ENCODE assay signal across 8 cellular contexts in the genomic region with DNA sequence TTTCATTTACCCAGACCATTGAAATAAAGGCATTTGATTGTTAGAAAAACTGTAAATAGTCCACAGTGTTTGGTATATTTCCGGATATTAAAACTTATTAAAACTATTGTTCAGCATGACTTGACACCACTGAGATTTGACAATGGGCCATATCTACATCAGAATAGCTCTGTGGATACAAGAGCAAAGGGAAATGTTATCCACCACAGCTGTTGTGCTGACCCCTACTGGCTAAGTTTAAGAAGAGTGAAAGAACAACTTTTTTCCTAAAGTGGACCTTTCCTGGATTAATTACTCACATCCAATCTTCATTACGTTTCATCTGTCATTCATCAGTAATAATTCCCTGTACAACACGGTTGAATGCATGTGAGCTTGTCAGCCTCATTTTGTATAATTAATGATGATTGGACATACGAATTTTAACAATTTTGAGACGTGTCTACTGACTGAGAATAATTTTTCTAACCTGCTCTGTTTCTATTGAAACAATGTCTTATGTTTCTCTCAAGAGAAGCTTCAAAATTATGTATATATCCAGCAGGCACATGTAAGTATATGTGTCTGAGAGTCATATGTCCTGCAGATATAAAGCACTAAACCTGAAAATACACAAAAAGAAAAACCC.
DNase-seq lines count a peak whose midpoint lies in the region; ATAC-seq and TF ChIP-seq lines count a peak whose summit lies in the region.

No MANE protein-coding gene starts in this region.

- no peaks in the 10 kb centered on the region for H3K36me3 Mint-ChIP-seq in progenitor cell of endocrine pancreas (ENCODE audit: insufficient read depth)

- H3K9me3 Mint-ChIP-seq in progenitor cell of endocrine pancreas (ENCODE audit: low read depth): no peaks in the 10 kb centered on the region

- H3K27me3 Mint-ChIP-seq in progenitor cell of endocrine pancreas: no peaks in the 10 kb centered on the region

- DNase-seq in NCI-H146 (lab: John Stamatoyannopoulos, UW) (peak; percentile 64), dedifferentiated amniotic fluid mesenchymal stem cell (ENCODE audit: extremely low spot score) (peak; percentile 36), progenitor cell of endocrine pancreas (ENCODE audit: low spot score, unreplicated experiment) (no peak), mesenteric fat pad (ENCODE audit: low spot score) (no peak), activated T-cell treated with anti-CD3 and anti-CD28 coated beads for 4 hours (no peak)

- no peaks in the 10 kb centered on the region for H3K4me1 Mint-ChIP-seq in progenitor cell of endocrine pancreas (ENCODE audit: low read depth)

- H3K27ac Mint-ChIP-seq in progenitor cell of endocrine pancreas: no peak overlapping the region

- no peak overlapping the region for H3K4me3 Mint-ChIP-seq in progenitor cell of endocrine pancreas (ENCODE audit: low read depth)

- ATAC-seq in GM21367 (IDR thresholded peaks at IDR 0.05; ENCODE audit: unreplicated experiment) (peak; percentile 53), GM19324 (IDR thresholded peaks at IDR 0.05; ENCODE audit: low FRiP score, unreplicated experiment) (no peak)
- no peak for ATAC-seq in activated CD4-positive, CD25-positive, alpha-beta regulatory T cell treated with anti-CD3 and anti-CD28 coated beads, Interleukin-2, amount 50 U/mL, for 24 hours

- TF ChIP-seq CTCF in progenitor cell of endocrine pancreas (IDR thresholded peaks at IDR 0.05; ENCODE audit: unreplicated experiment): peak; percentile 76

Comparison
In these comparisons a context has a peak if more than half of its experiments do, and no peak if none do; other contexts are left out.
1. DNase-seq: peak in NCI-H146 (single experiment) and dedifferentiated amniotic fluid mesenchymal stem cell (single experiment); none in progenitor cell of endocrine pancreas (single experiment), mesenteric fat pad (single experiment) and activated T-cell treated with anti-CD3 and anti-CD28 coated beads for 4 hours (single experiment).